Comparison of ENCODE assay signal across 1 cellular context in genomic region chr21:14889080-14889805, GRCh38.
TF ChIP-seq lines count a peak whose summit lies in the region.

No MANE protein-coding gene starts in this region.

TF ChIP-seq in HepG2, 621 proteins besides CTCF, POLR2A, EP300 and RAD21 (continued from another document and continues in another):
- peak; percentile 88; the same call in 1 of the 2 replicates for TF ChIP-seq RNF219 (CRISPR knock-in tag; IDR thresholded peaks at IDR 0.05)
- peak; percentile 51 for TF ChIP-seq ATF1 (CRISPR knock-in tag; IDR thresholded peaks at IDR 0.05)
- TF ChIP-seq ARNT2 (CRISPR knock-in tag; IDR thresholded peaks at IDR 0.05; ENCODE audit: low read depth), result no peak
- TF ChIP-seq BORCS8-MEF2B (CRISPR knock-in tag; IDR thresholded peaks at IDR 0.05), result no peak
- TF ChIP-seq KLF12 (CRISPR knock-in tag; IDR thresholded peaks at IDR 0.05; ENCODE audit: borderline replicate concordance), result no peak
- 0 out of 2 replicates have a peak, but pooled peaks have one; percentile 44 for TF ChIP-seq RNF2 (conservative IDR thresholded peaks at IDR 0.05; ENCODE audit: low read depth)
- no peak for TF ChIP-seq TFDP1 (CRISPR knock-in tag; IDR thresholded peaks at IDR 0.05; ENCODE audit: borderline replicate concordance)
- no peak for TF ChIP-seq ATF5 (CRISPR knock-in tag; IDR thresholded peaks at IDR 0.05; ENCODE audit: low read depth)
- TF ChIP-seq RARA (CRISPR knock-in tag; IDR thresholded peaks at IDR 0.05), result peak; percentile 97
- no peak for TF ChIP-seq DDIT3 (CRISPR knock-in tag; IDR thresholded peaks at IDR 0.05)
- TF ChIP-seq ZNF749 (CRISPR knock-in tag; IDR thresholded peaks at IDR 0.05; ENCODE audit: borderline replicate concordance), result no peak
- peak; percentile 81 to 96 for TF ChIP-seq NR2F1 (CRISPR knock-in tag; IDR thresholded peaks at IDR 0.05)
- TF ChIP-seq UBTF (CRISPR knock-in tag; IDR thresholded peaks at IDR 0.05), result no peak
- TF ChIP-seq GATAD2A (CRISPR knock-in tag; IDR thresholded peaks at IDR 0.05), result peak; percentile 99
- no peak for TF ChIP-seq ZNF224 (CRISPR knock-in tag; IDR thresholded peaks at IDR 0.05)
- no peak for TF ChIP-seq SRSF4 (IDR thresholded peaks at IDR 0.05; ENCODE audit: low read depth, low read length, poor library complexity, severe bottlenecking)
- no peak for TF ChIP-seq ZNF350 (CRISPR knock-in tag; IDR thresholded peaks at IDR 0.05; ENCODE audit: borderline replicate concordance, low read depth)
- TF ChIP-seq ZNF335 (CRISPR knock-in tag; IDR thresholded peaks at IDR 0.05), result no peak
- no peak for TF ChIP-seq ZNF207 (IDR thresholded peaks at IDR 0.05; ENCODE audit: borderline replicate concordance)
- 0 out of 2 replicates have a peak, but pooled peaks have one; percentile 23 for TF ChIP-seq ZNF557 (CRISPR knock-in tag; IDR thresholded peaks at IDR 0.05)
- no peak for TF ChIP-seq PLRG1 (conservative IDR thresholded peaks at IDR 0.05)
- no peak for TF ChIP-seq HMGXB4 (CRISPR knock-in tag; IDR thresholded peaks at IDR 0.05; ENCODE audit: borderline replicate concordance in 1 of 2, low read depth in 1 of 2)
- no peak for TF ChIP-seq ZNF407 (CRISPR knock-in tag; IDR thresholded peaks at IDR 0.05; ENCODE audit: not compliant biosample characterization)
- no peak for TF ChIP-seq ZNF431 (CRISPR knock-in tag; IDR thresholded peaks at IDR 0.05; ENCODE audit: borderline replicate concordance, low read depth)
- TF ChIP-seq ZNF891 (CRISPR knock-in tag; IDR thresholded peaks at IDR 0.05), result no peak
- peak; percentile 55; the same call in 1 of the 2 replicates for TF ChIP-seq ZNF331 (CRISPR knock-in tag; IDR thresholded peaks at IDR 0.05)
- TF ChIP-seq DRAP1 (CRISPR knock-in tag; IDR thresholded peaks at IDR 0.05), result no peak
- no peak for TF ChIP-seq SYNCRIP (IDR thresholded peaks at IDR 0.05; ENCODE audit: insufficient read depth, low read depth, low read length)
- peak; percentile 98 for TF ChIP-seq ARID5B (CRISPR knock-in tag; IDR thresholded peaks at IDR 0.05)
- no peak for TF ChIP-seq SIN3B (IDR thresholded peaks at IDR 0.05; ENCODE audit: low read length)
- 0 out of 2 replicates have a peak, but pooled peaks have one; percentile 54 for TF ChIP-seq TP53 (CRISPR knock-in tag; conservative IDR thresholded peaks at IDR 0.05)
- TF ChIP-seq NR2F2 (IDR thresholded peaks at IDR 0.05; ENCODE audit: borderline replicate concordance, low read depth), result peak; percentile 81
- peak; percentile 85 for TF ChIP-seq NR2F6 (IDR thresholded peaks at IDR 0.05)
- peak; percentile 79 for TF ChIP-seq NR2F6 (CRISPR knock-in tag; IDR thresholded peaks at IDR 0.05)
- peak; percentile 40; the same call in 1 of the 2 replicates for TF ChIP-seq MYPOP (CRISPR knock-in tag; IDR thresholded peaks at IDR 0.05)
- 0 out of 2 replicates have a peak, but pooled peaks have one; percentile 54 for TF ChIP-seq ZNF703 (CRISPR knock-in tag; IDR thresholded peaks at IDR 0.05; ENCODE audit: borderline replicate concordance)
- TF ChIP-seq ZNF567 (CRISPR knock-in tag; IDR thresholded peaks at IDR 0.05; ENCODE audit: borderline replicate concordance), result no peak
